19 cellular contexts compared by ENCODE assay signal in the genomic region with DNA sequence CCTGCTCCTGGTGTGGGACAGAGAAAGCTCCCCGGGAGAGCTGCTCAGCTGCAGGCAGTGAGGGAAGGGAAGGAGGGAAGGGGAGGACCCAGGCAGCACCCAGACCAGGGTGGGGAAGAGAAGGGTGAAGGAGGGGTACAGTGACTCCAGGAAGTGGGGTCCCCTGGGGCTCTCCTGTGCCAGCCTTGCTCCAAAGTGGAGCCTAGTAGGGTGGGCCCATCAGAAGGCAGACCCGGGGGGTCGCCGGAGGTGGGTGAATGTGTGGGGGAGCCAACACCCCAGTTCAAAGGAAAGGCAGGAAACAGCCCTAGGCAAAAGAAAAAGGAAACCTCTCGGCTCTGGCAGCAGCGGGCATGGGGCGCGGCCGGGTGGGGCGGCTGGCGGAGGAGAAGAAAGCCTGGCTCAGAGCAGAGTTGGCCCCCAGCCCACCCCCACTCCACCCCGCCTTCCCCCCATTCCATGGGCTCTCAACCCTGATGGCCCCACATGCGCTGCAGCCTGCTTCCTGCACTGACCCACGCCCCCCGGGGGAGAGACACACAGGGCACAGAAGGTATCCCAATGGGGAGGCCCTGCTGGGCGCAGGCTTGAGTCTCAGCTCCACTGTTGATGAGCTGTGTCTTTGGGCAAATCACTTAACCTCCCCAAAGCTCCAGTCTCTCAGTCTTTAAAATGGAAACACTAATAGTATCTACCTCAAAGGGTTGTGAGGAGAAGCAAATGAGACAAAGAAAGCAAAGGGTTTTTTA. TPM values are rescaled to one million over a fixed set of nuclear protein-coding genes. Genes with fewer than 3 reads are reported as not detected.
DNase-seq lines count a peak whose midpoint lies in the region; ATAC-seq and TF ChIP-seq lines count a peak whose summit lies in the region.
"Had no signal": no experiment of that assay in that cellular context is flagged by ENCODE, and none has a peak within 500 bp of the region (broad histone marks: within the 10 kb centered on the region; RNA-seq: fewer than 3 reads in every experiment).

No MANE protein-coding gene starts in this region.

- no peak for TF ChIP-seq CTCF in ascending aorta (IDR thresholded peaks at IDR 0.05)
- no peak for TF ChIP-seq CTCF in thyroid gland (IDR thresholded peaks at IDR 0.05)

- H3K9me3 ChIP-seq in ascending aorta = no peaks in the 10 kb centered on the region
- no peaks in the 10 kb centered on the region for H3K9me3 ChIP-seq in thyroid gland

- peak; percentile 81 for ATAC-seq in left colon
- no peak for ATAC-seq in GM21737 (IDR thresholded peaks at IDR 0.05; ENCODE audit: unreplicated experiment)
- ATAC-seq: stimulated activated memory B cell treated with anti-CD40 and anti-IgM and Interleukin-4, amounts not matched to agents 10 μg/mL and 1 μg/mL and 100 μg/mL, for 72 hours had no signal

- intact Hi-C loops in ascending aorta (cut with DNase I) (no loop called here), left colon (cut with DNase I, micrococcal nuclease) (loop anchor here in 1 of 2 donors (5.0 kb wide), 1 partner anchor 113 kb away; no protein-coding TSS in a partner anchor), thyroid gland (cut with DNase I) (loop anchor here (5.0 kb wide), 1 partner anchor 113 kb away; no protein-coding TSS in a partner anchor)

- no peak for TF ChIP-seq RAD21 in Ishikawa (IDR thresholded peaks at IDR 0.05; ENCODE audit: low read depth)

- no peak for TF ChIP-seq POLR2A in thyroid gland (IDR thresholded peaks at IDR 0.05)

- H3K27ac ChIP-seq in ascending aorta (peak overlapping the region; percentile 89 to 95), thyroid gland (no peak overlapping the region)
- H3K27ac ChIP-seq: WERI-Rb-1 had no signal

- WGBS in thyroid gland, 2 donors = 43 to 45% methylated on average over 12 to 16 of the region's 16 CpGs

- H3K4me1 ChIP-seq in ascending aorta (peaks cover 15 to 39% of the 10 kb centered on the region in 2 donors), thyroid gland (peaks cover 7 to 14% of the 10 kb centered on the region in 2 donors)

- TF ChIP-seq EP300 in Ishikawa (IDR thresholded peaks at IDR 0.05; ENCODE audit: borderline replicate concordance) = peak; percentile 50; the same call in 1 of the 2 replicates

- H3K27me3 ChIP-seq in ascending aorta (no peaks in the 10 kb centered on the region), thyroid gland (no peaks in the 10 kb centered on the region)

- H3K36me3 ChIP-seq in ascending aorta (peaks cover 0 to 3% of the 10 kb centered on the region in 2 donors), thyroid gland (no peaks in the 10 kb centered on the region)
- H3K36me3 ChIP-seq: WERI-Rb-1 had no signal

- DNase-seq in ascending aorta (ENCODE audit: low spot score in 2 of 2) = no peak
- DNase-seq in left colon = peak; percentile 62 to 79
- DNase-seq in thyroid gland = peak; percentile 26 to 47
- no peak for DNase-seq in NCI-H1417 (lab: John Stamatoyannopoulos, UW)
- DNase-seq in activated naive CD4-positive, alpha-beta T cell treated with Interleukin-2 at 50 U/mL for 16 hours = no peak
- no peak for DNase-seq in GOT3 (lab: John Stamatoyannopoulos, UW)
- DNase-seq: activated CD4-positive, alpha-beta memory T cell treated with anti-CD3 and anti-CD28 coated beads for 36 hours; central memory CD4-positive, alpha-beta T cell; NCI-H1436; NCI-H2227 treated with DMSO at 0.1 percent for 48 hours; nephron progenitor cell; WERI-Rb-1 had no signal

- H3K4me3 ChIP-seq in ascending aorta (peak overlapping the region in 1 of 2 donors; percentile 23), thyroid gland (replicated peaks in 1 of 3) (no peak overlapping the region)

TF ChIP-seq in Ishikawa, 13 proteins besides CTCF, POLR2A, EP300 and RAD21:
- TF ChIP-seq TAF1 (IDR thresholded peaks at IDR 0.05; ENCODE audit: low read depth) (no peak), YY1 (IDR thresholded peaks at IDR 0.05; ENCODE audit: low read depth) (no peak), EGR1 (IDR thresholded peaks at IDR 0.05) (no peak), CEBPB (IDR thresholded peaks at IDR 0.05) (no peak), ZBTB7A (IDR thresholded peaks at IDR 0.05; ENCODE audit: low read depth) (no peak), TCF12 (IDR thresholded peaks at IDR 0.05; ENCODE audit: low read depth) (peak; percentile 23; the same call in 1 of the 2 replicates), CREB1 (IDR thresholded peaks at IDR 0.05; ENCODE audit: low read depth) (no peak), NFIC (IDR thresholded peaks at IDR 0.05) (0 out of 2 replicates have a peak, but pooled peaks have one; percentile 31), TEAD4 (IDR thresholded peaks at IDR 0.05) (no peak)
- TF ChIP-seq, protein P1, sequence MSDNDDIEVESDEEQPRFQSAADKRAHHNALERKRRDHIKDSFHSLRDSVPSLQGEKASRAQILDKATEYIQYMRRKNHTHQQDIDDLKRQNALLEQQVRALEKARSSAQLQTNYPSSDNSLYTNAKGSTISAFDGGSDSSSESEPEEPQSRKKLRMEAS (IDR thresholded peaks at IDR 0.05) = no peak
- TF ChIP-seq, protein P2, sequence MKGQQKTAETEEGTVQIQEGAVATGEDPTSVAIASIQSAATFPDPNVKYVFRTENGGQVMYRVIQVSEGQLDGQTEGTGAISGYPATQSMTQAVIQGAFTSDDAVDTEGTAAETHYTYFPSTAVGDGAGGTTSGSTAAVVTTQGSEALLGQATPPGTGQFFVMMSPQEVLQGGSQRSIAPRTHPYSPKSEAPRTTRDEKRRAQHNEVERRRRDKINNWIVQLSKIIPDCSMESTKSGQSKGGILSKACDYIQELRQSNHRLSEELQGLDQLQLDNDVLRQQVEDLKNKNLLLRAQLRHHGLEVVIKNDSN (IDR thresholded peaks at IDR 0.05) = no peak
- TF ChIP-seq, protein P3, sequence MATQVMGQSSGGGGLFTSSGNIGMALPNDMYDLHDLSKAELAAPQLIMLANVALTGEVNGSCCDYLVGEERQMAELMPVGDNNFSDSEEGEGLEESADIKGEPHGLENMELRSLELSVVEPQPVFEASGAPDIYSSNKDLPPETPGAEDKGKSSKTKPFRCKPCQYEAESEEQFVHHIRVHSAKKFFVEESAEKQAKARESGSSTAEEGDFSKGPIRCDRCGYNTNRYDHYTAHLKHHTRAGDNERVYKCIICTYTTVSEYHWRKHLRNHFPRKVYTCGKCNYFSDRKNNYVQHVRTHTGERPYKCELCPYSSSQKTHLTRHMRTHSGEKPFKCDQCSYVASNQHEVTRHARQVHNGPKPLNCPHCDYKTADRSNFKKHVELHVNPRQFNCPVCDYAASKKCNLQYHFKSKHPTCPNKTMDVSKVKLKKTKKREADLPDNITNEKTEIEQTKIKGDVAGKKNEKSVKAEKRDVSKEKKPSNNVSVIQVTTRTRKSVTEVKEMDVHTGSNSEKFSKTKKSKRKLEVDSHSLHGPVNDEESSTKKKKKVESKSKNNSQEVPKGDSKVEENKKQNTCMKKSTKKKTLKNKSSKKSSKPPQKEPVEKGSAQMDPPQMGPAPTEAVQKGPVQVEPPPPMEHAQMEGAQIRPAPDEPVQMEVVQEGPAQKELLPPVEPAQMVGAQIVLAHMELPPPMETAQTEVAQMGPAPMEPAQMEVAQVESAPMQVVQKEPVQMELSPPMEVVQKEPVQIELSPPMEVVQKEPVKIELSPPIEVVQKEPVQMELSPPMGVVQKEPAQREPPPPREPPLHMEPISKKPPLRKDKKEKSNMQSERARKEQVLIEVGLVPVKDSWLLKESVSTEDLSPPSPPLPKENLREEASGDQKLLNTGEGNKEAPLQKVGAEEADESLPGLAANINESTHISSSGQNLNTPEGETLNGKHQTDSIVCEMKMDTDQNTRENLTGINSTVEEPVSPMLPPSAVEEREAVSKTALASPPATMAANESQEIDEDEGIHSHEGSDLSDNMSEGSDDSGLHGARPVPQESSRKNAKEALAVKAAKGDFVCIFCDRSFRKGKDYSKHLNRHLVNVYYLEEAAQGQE (IDR thresholded peaks at IDR 0.05; ENCODE audit: low read depth) = no peak

RNA-seq across cellular contexts. Expression of a gene that starts 5.7 kb away (rescaled TPM):
- total RNA-seq in ascending aorta (26.0 TPM), left colon (1 to 10 TPM; 1.1 to 1.9 TPM), thyroid gland (1 to 10 TPM; 2.8 to 7.0 (median 4.5) TPM)
- total RNA-seq: B cell, fibroblast of villous mesenchyme, LHCN-M2 had no signal

RNA-seq across cellular contexts. Expression of a gene that starts 38.9 kb away (rescaled TPM):
- not detected for total RNA-seq in ascending aorta
- total RNA-seq in left colon = 1 to 10 TPM; 1.8 to 4.7 TPM
- 1 to 10 TPM; 1.3 to 4.3 (median 2.1) TPM for total RNA-seq in thyroid gland
- total RNA-seq: fibroblast of villous mesenchyme, LHCN-M2, progenitor cell of endocrine pancreas had no signal

RNA-seq across cellular contexts. Expression of a gene that starts 54.8 kb away (rescaled TPM):
- total RNA-seq in ascending aorta = 38.5 TPM
- total RNA-seq in left colon = 10 to 100 TPM; 45.4 to 49.2 TPM
- 10 to 100 TPM; 31.2 to 38.6 (median 35.0) TPM for total RNA-seq in thyroid gland

Comparison
In these comparisons a context has a peak if more than half of its experiments do, and no peak if none do; other contexts are left out.
1. DNase-seq: peak in left colon (2 of 2) and thyroid gland (2 of 2); none in ascending aorta (0 of 2), NCI-H1417 (0 of 3), activated naive CD4-positive, alpha-beta T cell treated with Interleukin-2 at 50 U/mL for 16 hours (single experiment) and GOT3 (single experiment).
2. H3K27ac ChIP-seq: peak in ascending aorta (2 of 2); none in thyroid gland (0 of 3).